In genomic region chr5:93072831-93073459, GRCh38 we compare ENCODE assay signal across 24 cellular contexts.
A peak's percentile ranks its signal among the peaks of the same experiment; 100 is the strongest.
DNase-seq lines count a peak whose midpoint lies in the region; ATAC-seq, FAIRE-seq and TF ChIP-seq lines count a peak whose summit lies in the region.
"Had no signal": no experiment of that assay in that cellular context is flagged by ENCODE, and none has a peak within 500 bp of the region (broad histone marks: within the 10 kb centered on the region; RNA-seq: fewer than 3 reads in every experiment).

No MANE protein-coding gene starts in this region.

- H3K36me3 Mint-ChIP-seq in activated naive CD4-positive, alpha-beta T cell treated with anti-CD3 and anti-CD28 coated beads, Interleukin-2, amount 50 U/mL, for 72 hours: no peaks in the 10 kb centered on the region
- H3K36me3 Mint-ChIP-seq: CD8-positive, alpha-beta T cell; neural progenitor cell had no signal

- H3K9ac ChIP-seq in PC-3 (ENCODE audit: low read length): peak overlapping the region; percentile 54
- no peak overlapping the region for H3K9ac ChIP-seq in keratinocyte (ENCODE audit: control insufficient read depth, extremely low read depth, insufficient read depth, low read length)
- H3K9ac ChIP-seq: neural progenitor cell had no signal

- H4K20me1 ChIP-seq in PC-3 (ENCODE audit: low read length) (no peaks in the 10 kb centered on the region), keratinocyte (ENCODE audit: control insufficient read depth, extremely low read depth, insufficient read depth, low read length) (no peaks in the 10 kb centered on the region)

- H3K4me2 ChIP-seq in PC-3 (ENCODE audit: low read length) (peak overlapping the region; percentile 70), keratinocyte (ENCODE audit: control insufficient read depth, extremely low read depth, insufficient read depth, low read depth, low read length) (peak overlapping the region; percentile 40)
- H3K4me2 ChIP-seq: neural progenitor cell had no signal

- H3K27ac ChIP-seq in PC-3 (ENCODE audit: low read length) (peak overlapping the region; percentile 88), keratinocyte (ENCODE audit: control insufficient read depth, insufficient read depth, low read length) (no peak overlapping the region)
- H3K27ac ChIP-seq: neural progenitor cell, psoas muscle had no signal

- TF ChIP-seq CTCF in PC-3 (conservative IDR thresholded peaks at IDR 0.05; ENCODE audit: low read depth, low read length) (no peak), cardiac fibroblast (IDR thresholded peaks at IDR 0.05; ENCODE audit: low read depth, low read length) (no peak), keratinocyte (optimal IDR thresholded peaks at IDR 0.05 in 1 of 3, IDR thresholded peaks at IDR 0.05 in 1 of 3, conservative IDR thresholded peaks at IDR 0.05 in 1 of 3; ENCODE audit: extremely low read depth in 1 of 3, insufficient read depth in 2 of 3, low read length in 3 of 3) (no peak)

- H3K27ac Mint-ChIP-seq in activated naive CD4-positive, alpha-beta T cell treated with anti-CD3 and anti-CD28 coated beads, Interleukin-2, amount 50 U/mL, for 72 hours: no peak overlapping the region
- H3K27ac Mint-ChIP-seq: activated CD4-positive, alpha-beta T cell treated with anti-CD3 and anti-CD28 coated beads for 36 hours; CD8-positive, alpha-beta T cell; effector memory CD8-positive, alpha-beta T cell; neural progenitor cell had no signal

- no peaks in the 10 kb centered on the region for H3K9me2 ChIP-seq in PC-3 (replicated peaks; ENCODE audit: low read length)

- H3K36me3 ChIP-seq in PC-3 (ENCODE audit: low read depth, low read length) (no peaks in the 10 kb centered on the region), keratinocyte (ENCODE audit: control insufficient read depth in 2 of 2, extremely low read depth in 1 of 2, insufficient read depth in 2 of 2, low read length in 2 of 2) (no peaks in the 10 kb centered on the region)
- H3K36me3 ChIP-seq: neural progenitor cell had no signal

- DNase-seq in Daoy (ENCODE audit: low read depth): peak; percentile 23
- DNase-seq in PC-3: peak; percentile 70
- DNase-seq in cardiac fibroblast (ENCODE audit: low read depth in 2 of 2): peak; percentile 59 to 69
- DNase-seq in keratinocyte (ENCODE audit: low read depth, low spot score): no peak
- no peak for DNase-seq in NCI-H748 (lab: John Stamatoyannopoulos, UW; ENCODE audit: unreplicated experiment)
- DNase-seq in activated CD4-positive, alpha-beta T cell treated with anti-CD3 and anti-CD28 coated beads, Interleukin-2, amount 50 U/mL, for 4 hours: no peak
- DNase-seq in activated naive CD4-positive, alpha-beta T cell treated with anti-CD3 and anti-CD28 coated beads, Interleukin-2, amount 50 U/mL, for 72 hours (ENCODE audit: low spot score in 2 of 2): no peak
- DNase-seq: activated CD4-positive, alpha-beta T cell treated with anti-CD3 and anti-CD28 coated beads for 36 hours; CD8-positive, alpha-beta T cell; DMS53; effector memory CD8-positive, alpha-beta T cell; KG1; mucosa of descending colon; NCI-H1092; NCI-H2081; NCI-H446 treated with DMSO at 0.1 percent for 48 hours; psoas muscle; stimulated activated CD8-positive, alpha-beta memory T cell treated with anti-CD3 and anti-CD28 coated beads, Interleukin-4, amount 100 ng/mL, for 48 hours; SW 1271 had no signal

- H3K9me3 ChIP-seq in PC-3 (ENCODE audit: low read length): no peaks in the 10 kb centered on the region
- H3K9me3 ChIP-seq in keratinocyte (ENCODE audit: control insufficient read depth, low read depth, low read length): no peaks in the 10 kb centered on the region
- H3K9me3 ChIP-seq: mucosa of descending colon, psoas muscle had no signal

- no TSS peak for BruUV-seq in PC-3 (replicated peaks; lab: Mats Ljungman, UMichigan)

- intact Hi-C loops in PC-3 (cut with micrococcal nuclease): loop anchor here (10.0 kb wide), 5 partner anchors 158 to 508 kb away; no protein-coding TSS in a partner anchor

- H3K9me1 ChIP-seq in keratinocyte (ENCODE audit: control insufficient read depth, extremely low read depth, insufficient read depth, low read length): no peaks in the 10 kb centered on the region

- H3K27me3 ChIP-seq in PC-3 (ENCODE audit: low read length) (no peaks in the 10 kb centered on the region), keratinocyte (ENCODE audit: control insufficient read depth, extremely low read depth, insufficient read depth, low read length) (no peaks in the 10 kb centered on the region)
- H3K27me3 ChIP-seq: neural progenitor cell had no signal

- POLR2A ChIA-PET in PC-3 (lab: Charles Lee; ENCODE audit: unreplicated experiment): no interaction called here

- ATAC-seq in PC-3: peak; percentile 54
- ATAC-seq in HG03342 (IDR thresholded peaks at IDR 0.05; ENCODE audit: unreplicated experiment): no peak
- no peak for ATAC-seq in activated naive CD4-positive, alpha-beta T cell treated with anti-CD3 and anti-CD28 coated beads, Interleukin-2, amount 50 U/mL, for 72 hours
- ATAC-seq: activated CD4-positive, alpha-beta T cell treated with anti-CD3 and anti-CD28 coated beads for 36 hours; CD8-positive, alpha-beta T cell; effector memory CD8-positive, alpha-beta T cell; left lobe of liver; mucosa of descending colon; psoas muscle had no signal

- H3K79me2 ChIP-seq in PC-3 (ENCODE audit: low read length) (no peaks in the 10 kb centered on the region), keratinocyte (ENCODE audit: control insufficient read depth, insufficient read depth, low read length) (no peaks in the 10 kb centered on the region)

- dilution Hi-C loops in keratinocyte (cut with MboI; ENCODE audit: extremely low pct_ligation_motif_present, low sequenced_read_pairs): no loop called here

- H3F3A ChIP-seq in PC-3 (ENCODE audit: low read length, unreplicated experiment): peaks cover 8% of the 10 kb centered on the region

- H2AFZ ChIP-seq in PC-3 (ENCODE audit: low read length) (peak overlapping the region; percentile 3; the same call in 1 of the 2 replicates), keratinocyte (ENCODE audit: control insufficient read depth, low read length) (no peak overlapping the region)

- CTCF ChIA-PET in PC-3 (lab: Charles Lee): no interaction called here

- H3K9me3 Mint-ChIP-seq in activated naive CD4-positive, alpha-beta T cell treated with anti-CD3 and anti-CD28 coated beads, Interleukin-2, amount 50 U/mL, for 72 hours: peaks cover 9 to 12% of the 10 kb centered on the region in 2 donors
- H3K9me3 Mint-ChIP-seq: CD8-positive, alpha-beta T cell; neural progenitor cell had no signal

- no peak for FAIRE-seq in keratinocyte (lab: Jason Lieb, UNC)
- FAIRE-seq: TTC549, urothelium cell line had no signal

- H3K4me3 ChIP-seq in PC-3 (ENCODE audit: low read length): no peak overlapping the region
- H3K4me3 ChIP-seq in cardiac fibroblast (replicated peaks in 1 of 2; ENCODE audit: low read depth in 2 of 2, low read length in 2 of 2): no peak overlapping the region
- H3K4me3 ChIP-seq in keratinocyte (ENCODE audit: control insufficient read depth in 2 of 3, extremely low read depth in 1 of 3, insufficient read depth in 2 of 3, low read depth in 1 of 3, low read length in 3 of 3): no peak overlapping the region
- H3K4me3 ChIP-seq: mucosa of descending colon, neural progenitor cell, psoas muscle had no signal

- H3K4me1 ChIP-seq in PC-3 (ENCODE audit: insufficient read depth, low read length) (peaks cover 49% of the 10 kb centered on the region), keratinocyte (ENCODE audit: control insufficient read depth, extremely low read depth, insufficient read depth, low read length) (peaks cover 6% of the 10 kb centered on the region)
- H3K4me1 ChIP-seq: neural progenitor cell, psoas muscle had no signal

Comparison
In these comparisons a context has a peak if more than half of its experiments do, and no peak if none do; other contexts are left out.
1. DNase-seq: peak in Daoy (single experiment), PC-3 (single experiment) and cardiac fibroblast (2 of 2); none in keratinocyte (single experiment), NCI-H748 (single experiment), activated CD4-positive, alpha-beta T cell treated with anti-CD3 and anti-CD28 coated beads, Interleukin-2, amount 50 U/mL, for 4 hours (0 of 2) and activated naive CD4-positive, alpha-beta T cell treated with anti-CD3 and anti-CD28 coated beads, Interleukin-2, amount 50 U/mL, for 72 hours (0 of 2).